In the genomic region with DNA sequence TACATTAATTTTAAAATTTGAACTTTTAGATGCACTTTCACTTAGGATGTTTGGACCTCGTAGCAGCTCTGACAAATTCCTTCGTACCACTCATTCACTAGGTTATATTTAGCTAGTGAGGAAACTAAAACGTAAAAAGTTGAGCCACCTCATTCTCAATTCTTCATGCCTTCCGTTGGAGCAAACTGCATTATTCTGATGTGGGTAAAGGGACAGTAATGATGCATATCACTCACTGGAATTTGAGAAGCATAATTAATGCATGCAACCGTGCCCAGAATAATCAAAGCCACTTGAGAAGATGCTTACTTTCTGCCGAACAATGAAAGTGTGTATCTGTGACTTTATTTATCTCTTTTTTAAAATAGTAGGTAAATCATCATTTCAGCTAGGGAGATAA, we compare ENCODE assay signal across 9 cellular contexts. TPM values are rescaled to one million over a fixed set of nuclear protein-coding genes. Genes with fewer than 3 reads are reported as not detected.
DNase-seq lines count a peak whose midpoint lies in the region; ATAC-seq and TF ChIP-seq lines count a peak whose summit lies in the region.
"Had no signal": no experiment of that assay in that cellular context is flagged by ENCODE, and none has a peak within 500 bp of the region (broad histone marks: within the 10 kb centered on the region; RNA-seq: fewer than 3 reads in every experiment).

No MANE protein-coding gene starts in this region.

- H3K4me1 ChIP-seq in CD4-positive, CD25-positive, alpha-beta regulatory T cell (ENCODE audit: control insufficient read depth, insufficient read depth, low read length, poor library complexity, severe bottlenecking) = peaks cover 38% of the 10 kb centered on the region
- H3K4me1 ChIP-seq in naive thymus-derived CD4-positive, alpha-beta T cell (ENCODE audit: control insufficient read depth in 2 of 2, insufficient read depth in 2 of 2, low read length in 2 of 2) = peaks cover 22 to 31% of the 10 kb centered on the region in 2 donors

- peak overlapping the region; percentile 61 to 100 (median 99) for H3K27ac Mint-ChIP-seq in CD4-positive, CD25-positive, alpha-beta regulatory T cell
- peak overlapping the region; percentile 38 to 100 (median 99) for H3K27ac Mint-ChIP-seq in naive thymus-derived CD4-positive, alpha-beta T cell

- peak overlapping the region; percentile 99 for H3K27ac ChIP-seq in CD4-positive, CD25-positive, alpha-beta regulatory T cell (ENCODE audit: insufficient read depth, low read length, poor library complexity, severe bottlenecking)
- peak overlapping the region; percentile 97 for H3K27ac ChIP-seq in brain microvascular endothelial cell
- H3K27ac ChIP-seq in naive thymus-derived CD4-positive, alpha-beta T cell (ENCODE audit: low read depth, low read length) = peak overlapping the region; percentile 96

- TF ChIP-seq CTCF in brain microvascular endothelial cell (IDR thresholded peaks at IDR 0.05; ENCODE audit: low read depth, low read length, missing control alignments) = no peak

- intact Hi-C loops in naive thymus-derived CD4-positive, alpha-beta T cell (cut with micrococcal nuclease) = no loop called here

- H3K4me3 ChIP-seq in CD4-positive, CD25-positive, alpha-beta regulatory T cell (ENCODE audit: low read depth, low read length) = peak overlapping the region; percentile 94
- peak overlapping the region; percentile 90 for H3K4me3 ChIP-seq in brain microvascular endothelial cell (ENCODE audit: low read depth, low read length)
- no peak overlapping the region for H3K4me3 ChIP-seq in naive thymus-derived CD4-positive, alpha-beta T cell (ENCODE audit: low read length)

- peaks cover 6% of the 10 kb centered on the region for H3K27me3 Mint-ChIP-seq in CD4-positive, CD25-positive, alpha-beta regulatory T cell
- no peaks in the 10 kb centered on the region for H3K27me3 Mint-ChIP-seq in naive thymus-derived CD4-positive, alpha-beta T cell

- peak in 1 of 3 donors; percentile 8 for DNase-seq in CD4-positive, CD25-positive, alpha-beta regulatory T cell
- DNase-seq in LHCN-M2 (ENCODE audit: low read depth) (peak; percentile 19), brain microvascular endothelial cell (peak; percentile 9), DMS53 (lab: John Stamatoyannopoulos, UW) (no peak), HT-29 (ENCODE audit: low spot score) (no peak)
- no peak for DNase-seq in naive thymus-derived CD4-positive, alpha-beta T cell
- DNase-seq: esophagus squamous epithelium had no signal

- CTCF ChIA-PET in naive thymus-derived CD4-positive, alpha-beta T cell (lab: Charles Lee) = interaction anchor here (0.7 kb wide), 1 partner anchor 36 kb away, joined by 4 read pairs; no protein-coding TSS in a partner anchor

- in situ Hi-C loops in brain microvascular endothelial cell (cut with HindIII; ENCODE audit: low pct_ligation_motif_present, low sequenced_read_pairs) = no loop called here

- H3K9me3 Mint-ChIP-seq in CD4-positive, CD25-positive, alpha-beta regulatory T cell = peaks cover 0 to 2% (median 0%) of the 10 kb centered on the region in 7 donors
- no peaks in the 10 kb centered on the region for H3K9me3 Mint-ChIP-seq in naive thymus-derived CD4-positive, alpha-beta T cell

- ATAC-seq in CD4-positive, CD25-positive, alpha-beta regulatory T cell (ENCODE audit: low read depth in 2 of 2) = no peak
- no peak for ATAC-seq in naive thymus-derived CD4-positive, alpha-beta T cell
- ATAC-seq in HG02798 (IDR thresholded peaks at IDR 0.05; ENCODE audit: poor library complexity, unreplicated experiment) (no peak), GM18867 (IDR thresholded peaks at IDR 0.05; ENCODE audit: unreplicated experiment) (no peak)

- H3K9me3 ChIP-seq in CD4-positive, CD25-positive, alpha-beta regulatory T cell (ENCODE audit: control insufficient read depth in 2 of 2, low read length in 2 of 2) = no peaks in the 10 kb centered on the region
- no peaks in the 10 kb centered on the region for H3K9me3 ChIP-seq in naive thymus-derived CD4-positive, alpha-beta T cell (ENCODE audit: control insufficient read depth in 2 of 3, low read length in 3 of 3)
- H3K9me3 ChIP-seq: esophagus squamous epithelium had no signal

- H3K4me1 Mint-ChIP-seq in CD4-positive, CD25-positive, alpha-beta regulatory T cell = peaks cover 37 to 76% (median 60%) of the 10 kb centered on the region in 4 donors
- peaks cover 43 to 78% (median 70%) of the 10 kb centered on the region in 7 donors for H3K4me1 Mint-ChIP-seq in naive thymus-derived CD4-positive, alpha-beta T cell

- POLR2A ChIA-PET in naive thymus-derived CD4-positive, alpha-beta T cell (lab: Charles Lee) = interaction anchor here (1.0 to 1.4 kb wide), 2 partner anchors 164 to 354 kb away, joined by 3 read pairs; no protein-coding TSS in a partner anchor

- peak overlapping the region; percentile 96 to 99 (median 98) for H3K4me3 Mint-ChIP-seq in CD4-positive, CD25-positive, alpha-beta regulatory T cell
- H3K4me3 Mint-ChIP-seq in naive thymus-derived CD4-positive, alpha-beta T cell = peak overlapping the region in 9 of 10 donors; percentile 90 to 100 (median 97)

- H3K36me3 ChIP-seq in CD4-positive, CD25-positive, alpha-beta regulatory T cell (ENCODE audit: control insufficient read depth, insufficient read depth, low read length) = peaks cover 24% of the 10 kb centered on the region
- H3K36me3 ChIP-seq in brain microvascular endothelial cell (replicated peaks) = peaks cover 14% of the 10 kb centered on the region
- peaks cover 0 to 12% (median 8%) of the 10 kb centered on the region in 3 experiments for H3K36me3 ChIP-seq in naive thymus-derived CD4-positive, alpha-beta T cell (ENCODE audit: control insufficient read depth in 2 of 3, insufficient read depth in 3 of 3, low read length in 3 of 3)

- H3K36me3 Mint-ChIP-seq in CD4-positive, CD25-positive, alpha-beta regulatory T cell = peaks cover 16% of the 10 kb centered on the region
- peaks cover 0 to 29% (median 6%) of the 10 kb centered on the region in 5 donors for H3K36me3 Mint-ChIP-seq in naive thymus-derived CD4-positive, alpha-beta T cell

- H3K27me3 ChIP-seq in CD4-positive, CD25-positive, alpha-beta regulatory T cell (ENCODE audit: control insufficient read depth, insufficient read depth, low read length) = no peaks in the 10 kb centered on the region
- no peaks in the 10 kb centered on the region for H3K27me3 ChIP-seq in brain microvascular endothelial cell (replicated peaks)
- no peaks in the 10 kb centered on the region for H3K27me3 ChIP-seq in naive thymus-derived CD4-positive, alpha-beta T cell (ENCODE audit: control insufficient read depth in 2 of 2, insufficient read depth in 2 of 2, low read length in 2 of 2)
- H3K27me3 ChIP-seq: esophagus squamous epithelium had no signal

RNA-seq across cellular contexts. Expression of gene CNOT9, which starts 2.2 kb away (rescaled TPM):
- 61.0 TPM for total RNA-seq in CD4-positive, CD25-positive, alpha-beta regulatory T cell
- 10 to 100 TPM; 15.1 to 27.0 (median 22.3) TPM for polyA plus RNA-seq in CD4-positive, CD25-positive, alpha-beta regulatory T cell
- total RNA-seq in LHCN-M2 (2014; rRNA removed) = 64.6 and 82.1 TPM in 2 replicates
- polyA plus RNA-seq in LHCN-M2 (2012) = 27.0 TPM
- 10 to 100 TPM; 44.7 to 99.6 (median 53.8) TPM for total RNA-seq in naive thymus-derived CD4-positive, alpha-beta T cell
- polyA plus RNA-seq in naive thymus-derived CD4-positive, alpha-beta T cell = 10 to 100 TPM; 13.7 to 22.9 TPM
- 60.1 and 64.3 TPM in 2 replicates for total RNA-seq in HT-29 (2014; rRNA removed; shearing (Covaris generic))

RNA-seq across cellular contexts. Expression of gene USP37, which starts 2.7 kb away (rescaled TPM):
- total RNA-seq in CD4-positive, CD25-positive, alpha-beta regulatory T cell = 30.7 TPM
- polyA plus RNA-seq in CD4-positive, CD25-positive, alpha-beta regulatory T cell = 10 to 100 TPM in 3 of 4 donors, 1 to 10 TPM in 1; 9.9 to 12.0 (median 11.7) TPM
- 11.1 and 11.9 TPM in 2 replicates for total RNA-seq in LHCN-M2 (2014; rRNA removed)
- 1.9 TPM for polyA plus RNA-seq in LHCN-M2 (2012)
- 10 to 100 TPM; 16.6 to 36.3 (median 28.1) TPM for total RNA-seq in naive thymus-derived CD4-positive, alpha-beta T cell
- 10 to 100 TPM; 10.1 to 15.1 TPM for polyA plus RNA-seq in naive thymus-derived CD4-positive, alpha-beta T cell
- 3.9 and 4.1 TPM in 2 replicates for total RNA-seq in HT-29 (2014; rRNA removed; shearing (Covaris generic))

RNA-seq across cellular contexts. Expression of gene PLCD4, which starts 36.8 kb away (rescaled TPM):
- total RNA-seq in CD4-positive, CD25-positive, alpha-beta regulatory T cell = 0.12 TPM
- polyA plus RNA-seq in CD4-positive, CD25-positive, alpha-beta regulatory T cell = under 1 TPM in 2 of 4 donors, not detected in 2; 0.16 to 0.54 TPM
- total RNA-seq in LHCN-M2 (2014; rRNA removed) = 6.6 and 9.5 TPM in 2 replicates
- polyA plus RNA-seq in LHCN-M2 (2012) = 6.0 TPM
- 1 to 10 TPM in 2 of 5 experiments, under 1 TPM in 3; 0.45 to 1.7 (median 0.60) TPM for total RNA-seq in naive thymus-derived CD4-positive, alpha-beta T cell
- under 1 TPM; 0.15 to 0.30 TPM for polyA plus RNA-seq in naive thymus-derived CD4-positive, alpha-beta T cell
- total RNA-seq in HT-29 (2014; rRNA removed; shearing (Covaris generic)) = not detected in 2 replicates

Comparison
In these comparisons a context has a peak if more than half of its experiments do, and no peak if none do; other contexts are left out.
1. DNase-seq: peak in LHCN-M2 (single experiment) and brain microvascular endothelial cell (single experiment); none in naive thymus-derived CD4-positive, alpha-beta T cell (0 of 9), DMS53 (single experiment) and HT-29 (single experiment).
2. Peak in every context shown above with its lines, with median percentiles within 50 percentile points of each other: H3K27ac ChIP-seq.